ENCODE assay signal across 14 cellular contexts in the genomic region with DNA sequence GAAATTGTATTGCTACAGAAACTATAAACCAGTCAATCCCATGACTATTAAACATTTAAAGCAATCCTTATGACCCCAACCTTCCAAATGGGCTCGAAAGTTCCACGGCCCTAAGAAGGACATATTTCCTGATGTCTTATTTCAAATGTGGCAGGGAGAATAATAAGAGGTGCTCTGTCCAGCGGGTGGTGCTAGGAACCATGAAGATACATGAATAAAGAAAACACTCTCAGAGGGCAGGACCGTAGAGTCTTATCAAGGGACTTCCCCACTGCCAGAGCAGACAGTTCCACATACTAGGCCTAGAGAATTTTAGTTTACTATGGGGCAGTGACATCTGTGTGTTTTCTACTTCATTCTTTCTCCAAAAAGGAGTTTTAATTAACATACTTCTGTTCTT.
DNase-seq lines count a peak whose midpoint lies in the region; ATAC-seq and TF ChIP-seq lines count a peak whose summit lies in the region.
"Had no signal": no experiment of that assay in that cellular context is flagged by ENCODE, and none has a peak within 500 bp of the region (broad histone marks: within the 10 kb centered on the region; RNA-seq: fewer than 3 reads in every experiment).

No MANE protein-coding gene starts in this region.

- peak; percentile 8 for DNase-seq in DMS79 treated with DMSO at 0.1 percent for 48 hours (lab: John Stamatoyannopoulos, UW)
- no peak for DNase-seq in DMS79 (lab: John Stamatoyannopoulos, UW)
- DNase-seq in NCI-H748 (lab: John Stamatoyannopoulos, UW; ENCODE audit: unreplicated experiment): peak; percentile 73
- peak; percentile 63 for DNase-seq in endodermal cell
- peak; percentile 71 for DNase-seq in renal cortical epithelial cell (ENCODE audit: low read depth)
- DNase-seq in NCI-H2171 (lab: John Stamatoyannopoulos, UW): no peak
- no peak for DNase-seq in NCI-H2029 treated with DMSO at 0.1 percent for 48 hours (lab: John Stamatoyannopoulos, UW)
- DNase-seq: heart right ventricle; MG63; pancreas; stimulated activated naive CD4-positive, alpha-beta T cell had no signal

- no peak for ATAC-seq in GM21529 (IDR thresholded peaks at IDR 0.05; ENCODE audit: unreplicated experiment)
- ATAC-seq: A549; activated naive CD4-positive, alpha-beta T cell treated with anti-CD3 and anti-CD28 coated beads, Interleukin-2, amount 50 U/mL, for 72 hours; heart right ventricle had no signal

- H3K4me3 ChIP-seq in endodermal cell (ENCODE audit: low read length): no peak overlapping the region
- H3K4me3 ChIP-seq: A549, heart right ventricle, MG63, pancreas had no signal

- no peak overlapping the region for H3K27ac ChIP-seq in endodermal cell (ENCODE audit: low read depth, low read length)
- H3K27ac ChIP-seq: A549, heart right ventricle, pancreas had no signal

- WGBS in endodermal cell (ENCODE audit: insufficient coverage in 1 of 2, insufficient read length in 1 of 2), 2 experiments: 81 to 83% methylated on average over 2 to 4 of the region's 4 CpGs

- H3K9ac ChIP-seq in endodermal cell (ENCODE audit: extremely low read depth, low read length, poor library complexity, severe bottlenecking): no peak overlapping the region

- no peaks in the 10 kb centered on the region for H3K36me3 Mint-ChIP-seq in endodermal cell (ENCODE audit: low read depth)
- H3K36me3 Mint-ChIP-seq: activated naive CD4-positive, alpha-beta T cell treated with anti-CD3 and anti-CD28 coated beads, Interleukin-2, amount 50 U/mL, for 72 hours had no signal

- H3K27me3 ChIP-seq in endodermal cell (ENCODE audit: control insufficient read depth, insufficient read depth, low read length, poor library complexity, severe bottlenecking): no peaks in the 10 kb centered on the region
- H3K27me3 ChIP-seq: heart right ventricle, MG63, pancreas had no signal

- no peak overlapping the region for H3K4me3 Mint-ChIP-seq in endodermal cell

- no peaks in the 10 kb centered on the region for H3K9me3 ChIP-seq in endodermal cell (ENCODE audit: control insufficient read depth, low read length)
- H3K9me3 ChIP-seq: A549, heart right ventricle, MG63, pancreas had no signal

- no peaks in the 10 kb centered on the region for H3K36me3 ChIP-seq in endodermal cell (ENCODE audit: control insufficient read depth, insufficient read depth, low read length)
- H3K36me3 ChIP-seq: heart right ventricle, MG63, pancreas had no signal

- H3K27ac Mint-ChIP-seq in endodermal cell: no peak overlapping the region
- H3K27ac Mint-ChIP-seq: activated naive CD4-positive, alpha-beta T cell treated with anti-CD3 and anti-CD28 coated beads, Interleukin-2, amount 50 U/mL, for 72 hours had no signal

- H3K4me1 Mint-ChIP-seq in endodermal cell: peaks cover 36% of the 10 kb centered on the region

- H3K4me1 ChIP-seq in endodermal cell (ENCODE audit: control insufficient read depth, insufficient read depth, low read length): peaks cover 9% of the 10 kb centered on the region
- H3K4me1 ChIP-seq: A549, heart right ventricle, pancreas had no signal

- TF ChIP-seq CTCF in endodermal cell (conservative IDR thresholded peaks at IDR 0.05): peak; percentile 58

- no peaks in the 10 kb centered on the region for H3K9me3 Mint-ChIP-seq in endodermal cell
- H3K9me3 Mint-ChIP-seq: activated naive CD4-positive, alpha-beta T cell treated with anti-CD3 and anti-CD28 coated beads, Interleukin-2, amount 50 U/mL, for 72 hours had no signal

- H3K27me3 Mint-ChIP-seq in endodermal cell (ENCODE audit: insufficient read depth): no peaks in the 10 kb centered on the region

Comparison
In these comparisons a context has a peak if more than half of its experiments do, and no peak if none do; other contexts are left out.
1. DNase-seq: peak in DMS79 treated with DMSO at 0.1 percent for 48 hours (single experiment), NCI-H748 (single experiment), endodermal cell (single experiment) and renal cortical epithelial cell (single experiment); none in DMS79 (single experiment), NCI-H2171 (single experiment) and NCI-H2029 treated with DMSO at 0.1 percent for 48 hours (single experiment).